8 cellular contexts compared by ENCODE assay signal in the genomic region with DNA sequence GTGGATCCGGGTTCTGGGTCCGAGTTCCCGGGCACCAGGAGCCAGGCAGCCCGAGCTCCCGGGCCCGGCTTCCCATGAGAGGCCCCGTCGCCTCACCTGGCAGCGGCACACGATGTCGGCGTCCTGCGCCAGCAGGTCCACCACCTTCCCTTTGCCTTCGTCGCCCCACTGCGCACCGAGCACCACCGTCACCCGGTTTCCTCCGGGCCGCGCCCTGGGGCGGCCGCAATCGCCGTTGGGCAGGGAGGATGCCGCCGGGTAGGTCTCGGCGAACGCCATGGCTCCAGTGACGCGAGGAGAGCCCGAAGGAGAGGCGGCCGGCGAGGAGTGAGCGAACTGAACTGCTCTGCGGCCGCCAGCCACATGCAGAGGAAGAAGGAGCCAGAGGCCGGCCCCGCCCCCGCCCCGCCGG. TPM values are rescaled to one million over a fixed set of nuclear protein-coding genes. Genes with fewer than 3 reads are reported as not detected.
DNase-seq lines count a peak whose midpoint lies in the region; ATAC-seq and TF ChIP-seq lines count a peak whose summit lies in the region.

A gene (minus strand): TSS at position 371 of the 412 bp plus-strand sequence. CDS start 92 bp downstream, at position 279.

- peak within 1 kb of the TSS; percentile 74 to 97 (median 93) for H3K4me3 ChIP-seq in breast epithelium

- ATAC-seq in CD4-positive, alpha-beta T cell (ENCODE audit: poor library complexity): peak; percentile 35

- no peaks in the 10 kb centered on the region for H3K36me3 ChIP-seq in breast epithelium

- H3K4me3 Mint-ChIP-seq in CD4-positive, alpha-beta T cell: peak within 1 kb of the TSS; percentile 93

- peak within 1 kb of the TSS; percentile 98 for H3K27ac Mint-ChIP-seq in CD4-positive, alpha-beta T cell

- DNase-seq in CD4-positive, alpha-beta T cell: no peak
- DNase-seq in HT1080 (ENCODE audit: low read depth) (no peak), breast epithelium (ENCODE audit: low spot score in 2 of 2) (no peak), mesenteric fat pad (ENCODE audit: low spot score) (no peak), ureter (ENCODE audit: low spot score) (no peak), NCI-H187 (lab: John Stamatoyannopoulos, UW) (no peak), GOT3 (lab: John Stamatoyannopoulos, UW) (no peak), GF-D8 (lab: John Stamatoyannopoulos, UW) (no peak)

- intact Hi-C loops in CD4-positive, alpha-beta T cell (cut with DNase I, micrococcal nuclease): loop anchor here (2.0 to 10.0 kb wide), 11 partner anchors 124 to 1199 kb away; a partner anchor contains a TSS
- intact Hi-C loops in breast epithelium (cut with DNase I; ENCODE audit: low total_unique reads): no loop called here

- H3K27ac ChIP-seq in CD4-positive, alpha-beta T cell (ENCODE audit: low read depth, low read length): peak within 1 kb of the TSS; percentile 96
- peak within 1 kb of the TSS; percentile 89 to 95 for H3K27ac ChIP-seq in breast epithelium

- H3K9me3 ChIP-seq in CD4-positive, alpha-beta T cell (ENCODE audit: control insufficient read depth, low read length): no peaks in the 10 kb centered on the region
- H3K9me3 ChIP-seq in breast epithelium: no peaks in the 10 kb centered on the region

- TF ChIP-seq POLR2A in breast epithelium (IDR thresholded peaks at IDR 0.05): peak; percentile 70

- POLR2A ChIA-PET in CD4-positive, alpha-beta T cell (lab: Charles Lee): interaction anchor here (0.7 to 3.7 kb wide), 14 partner anchors 9 to 1197 kb away, joined by 3 to 36 read pairs (median 6); a partner anchor contains a TSS

- peaks cover 27% of the 10 kb centered on the region for H3K36me3 Mint-ChIP-seq in CD4-positive, alpha-beta T cell (ENCODE audit: low read depth)

- H3K4me1 ChIP-seq in breast epithelium: peaks cover 8 to 15% of the 10 kb centered on the region in 2 donors

- no peaks in the 10 kb centered on the region for H3K27me3 ChIP-seq in CD4-positive, alpha-beta T cell (ENCODE audit: control insufficient read depth, insufficient read depth, low read length)
- no peaks in the 10 kb centered on the region for H3K27me3 ChIP-seq in breast epithelium

- no peaks in the 10 kb centered on the region for H3K27me3 Mint-ChIP-seq in CD4-positive, alpha-beta T cell

- H3K9me3 Mint-ChIP-seq in CD4-positive, alpha-beta T cell: peaks cover 2% of the 10 kb centered on the region

- CTCF ChIA-PET in CD4-positive, alpha-beta T cell (lab: Charles Lee): no interaction called here

- no peak for TF ChIP-seq CTCF in CD4-positive, alpha-beta T cell (IDR thresholded peaks at IDR 0.05)
- TF ChIP-seq CTCF in breast epithelium (IDR thresholded peaks at IDR 0.05): no peak

- peaks cover 49% of the 10 kb centered on the region for H3K4me1 Mint-ChIP-seq in CD4-positive, alpha-beta T cell (ENCODE audit: low read depth)

RNA-seq across cellular contexts. Expression of the gene that starts here (rescaled TPM):
- 10 to 100 TPM; 30.8 to 34.0 TPM for total RNA-seq in CD4-positive, alpha-beta T cell
- 43.3 and 53.1 TPM in 2 replicates for total RNA-seq in HT1080 (2014; rRNA removed; shearing (Covaris generic))
- 58.8 and 65.1 TPM in 2 replicates for polyA plus RNA-seq in HT1080 (2015; cell fraction: cytosol; rRNA removed)
- 59.9 and 60.2 TPM in 2 replicates for polyA plus RNA-seq in HT1080 (2015; cell fraction: nucleus; rRNA removed)
- total RNA-seq in breast epithelium: 10 to 100 TPM; 26.9 to 66.6 (median 52.8) TPM
- total RNA-seq in mesenteric fat pad: 27.2 TPM
- 60.5 TPM for total RNA-seq in ureter
